In the genomic region with DNA sequence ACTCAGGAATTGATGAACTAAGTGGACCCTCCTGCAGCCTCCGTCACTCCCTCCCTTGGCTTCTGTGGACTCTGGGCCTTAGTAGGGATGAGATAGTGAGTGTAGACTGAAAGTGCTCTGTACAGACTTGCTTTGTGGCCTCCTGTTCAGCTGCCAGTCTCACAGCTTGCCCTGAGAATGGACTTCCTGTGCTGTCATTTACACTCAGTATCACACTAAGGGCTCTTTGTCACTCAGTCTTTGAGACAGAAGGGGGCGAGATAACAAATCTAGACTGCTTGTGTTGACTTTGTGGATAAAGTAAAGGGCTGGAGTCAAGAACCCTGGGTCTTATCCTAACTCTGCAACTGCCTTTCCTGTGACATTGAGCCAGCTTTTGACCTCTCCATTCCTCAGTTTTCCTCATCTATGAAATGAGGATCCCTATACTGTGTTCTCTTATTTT, we compare ENCODE assay signal across 1 cellular context.
TF ChIP-seq lines count a peak whose summit lies in the region.

No MANE protein-coding gene starts in this region.

TF ChIP-seq in HepG2, 621 proteins besides CTCF, POLR2A, EP300 and RAD21 (continued from another document and continues in another):
- no peak for TF ChIP-seq ZBTB39 (CRISPR knock-in tag; IDR thresholded peaks at IDR 0.05)
- peak; percentile 58; the same call in 1 of the 2 replicates for TF ChIP-seq DPF2 (CRISPR knock-in tag; IDR thresholded peaks at IDR 0.05; ENCODE audit: borderline replicate concordance, low read depth)
- TF ChIP-seq CERS6 (CRISPR knock-in tag; IDR thresholded peaks at IDR 0.05): no peak
- no peak for TF ChIP-seq HDAC1 (CRISPR knock-in tag; IDR thresholded peaks at IDR 0.05)
- TF ChIP-seq ZNF225 (CRISPR knock-in tag; IDR thresholded peaks at IDR 0.05): no peak
- TF ChIP-seq CCDC6 (CRISPR knock-in tag; IDR thresholded peaks at IDR 0.05): no peak
- no peak for TF ChIP-seq ZNF746 (CRISPR knock-in tag; IDR thresholded peaks at IDR 0.05)
- no peak for TF ChIP-seq ZNF343 (CRISPR knock-in tag; IDR thresholded peaks at IDR 0.05)
- no peak for TF ChIP-seq ZNF788 (CRISPR knock-in tag; IDR thresholded peaks at IDR 0.05; ENCODE audit: borderline replicate concordance)
- peak; percentile 59; the same call in 1 of the 2 replicates for TF ChIP-seq NCOA2 (CRISPR knock-in tag; IDR thresholded peaks at IDR 0.05)
- TF ChIP-seq ZNF792 (CRISPR knock-in tag; IDR thresholded peaks at IDR 0.05): peak; percentile 94
- no peak for TF ChIP-seq ZNF883 (CRISPR knock-in tag; IDR thresholded peaks at IDR 0.05; ENCODE audit: not compliant biosample characterization)
- no peak for TF ChIP-seq ZBTB21 (CRISPR knock-in tag; IDR thresholded peaks at IDR 0.05)
- TF ChIP-seq, protein P1, sequence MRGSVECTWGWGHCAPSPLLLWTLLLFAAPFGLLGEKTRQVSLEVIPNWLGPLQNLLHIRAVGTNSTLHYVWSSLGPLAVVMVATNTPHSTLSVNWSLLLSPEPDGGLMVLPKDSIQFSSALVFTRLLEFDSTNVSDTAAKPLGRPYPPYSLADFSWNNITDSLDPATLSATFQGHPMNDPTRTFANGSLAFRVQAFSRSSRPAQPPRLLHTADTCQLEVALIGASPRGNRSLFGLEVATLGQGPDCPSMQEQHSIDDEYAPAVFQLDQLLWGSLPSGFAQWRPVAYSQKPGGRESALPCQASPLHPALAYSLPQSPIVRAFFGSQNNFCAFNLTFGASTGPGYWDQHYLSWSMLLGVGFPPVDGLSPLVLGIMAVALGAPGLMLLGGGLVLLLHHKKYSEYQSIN (CRISPR knock-in tag; IDR thresholded peaks at IDR 0.05; ENCODE audit: borderline replicate concordance): no peak
- no peak for TF ChIP-seq RBM22 (optimal IDR thresholded peaks at IDR 0.05; ENCODE audit: low read length)
- no peak for TF ChIP-seq ZNF777 (CRISPR knock-in tag; IDR thresholded peaks at IDR 0.05)
- peak; percentile 44; the same call in 1 of the 2 replicates for TF ChIP-seq GABPB1 (CRISPR knock-in tag; IDR thresholded peaks at IDR 0.05)
- TF ChIP-seq ZSCAN20 (CRISPR knock-in tag; IDR thresholded peaks at IDR 0.05; ENCODE audit: borderline replicate concordance): no peak
- 0 out of 2 replicates have a peak, but pooled peaks have one; percentile 41 for TF ChIP-seq ZNF644 (CRISPR knock-in tag; IDR thresholded peaks at IDR 0.05; ENCODE audit: low read depth)
- peak; percentile 57; the same call in 1 of the 2 replicates for TF ChIP-seq ZNF609 (CRISPR knock-in tag; IDR thresholded peaks at IDR 0.05; ENCODE audit: borderline replicate concordance)
- 0 out of 2 replicates have a peak, but pooled peaks have one; percentile 24 for TF ChIP-seq ZNF816 (CRISPR knock-in tag; IDR thresholded peaks at IDR 0.05; ENCODE audit: borderline replicate concordance)
- no peak for TF ChIP-seq CENPT (CRISPR knock-in tag; IDR thresholded peaks at IDR 0.05; ENCODE audit: low read depth)
- TF ChIP-seq ZNF432 (CRISPR knock-in tag; IDR thresholded peaks at IDR 0.05; ENCODE audit: borderline replicate concordance): no peak
- no peak for TF ChIP-seq ZNF800 (CRISPR knock-in tag; IDR thresholded peaks at IDR 0.05)
- TF ChIP-seq ATF7 (IDR thresholded peaks at IDR 0.05): no peak
- TF ChIP-seq ATF7 (CRISPR knock-in tag; IDR thresholded peaks at IDR 0.05): no peak
- no peak for TF ChIP-seq JARID2 (CRISPR knock-in tag; IDR thresholded peaks at IDR 0.05; ENCODE audit: insufficient replicate concordance)
- no peak for TF ChIP-seq GZF1 (CRISPR knock-in tag; IDR thresholded peaks at IDR 0.05)
- no peak for TF ChIP-seq ZNF713 (CRISPR knock-in tag; IDR thresholded peaks at IDR 0.05)
- no peak for TF ChIP-seq ZNF782 (CRISPR knock-in tag; IDR thresholded peaks at IDR 0.05; ENCODE audit: borderline replicate concordance)
- no peak for TF ChIP-seq PRDM4 (CRISPR knock-in tag; IDR thresholded peaks at IDR 0.05; ENCODE audit: borderline replicate concordance)
- TF ChIP-seq SETDB1 (CRISPR knock-in tag; IDR thresholded peaks at IDR 0.05; ENCODE audit: borderline replicate concordance): no peak
- TF ChIP-seq SYNCRIP (IDR thresholded peaks at IDR 0.05; ENCODE audit: insufficient read depth, low read depth, low read length): no peak
- no peak for TF ChIP-seq FOXP1 (IDR thresholded peaks at IDR 0.05)
- peak; percentile 41; the same call in 1 of the 2 replicates for TF ChIP-seq FOXP1 (CRISPR knock-in tag; IDR thresholded peaks at IDR 0.05)
- TF ChIP-seq PHF21A (CRISPR knock-in tag; IDR thresholded peaks at IDR 0.05): peak; percentile 47; the same call in 1 of the 2 replicates
- TF ChIP-seq TCF7 (IDR thresholded peaks at IDR 0.05; ENCODE audit: low read depth): 0 out of 2 replicates have a peak, but pooled peaks have one; percentile 45
- TF ChIP-seq, protein P2, sequence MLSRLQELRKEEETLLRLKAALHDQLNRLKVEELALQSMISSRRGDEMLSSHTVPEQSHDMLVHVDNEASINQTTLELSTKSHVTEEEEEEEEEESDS (CRISPR knock-in tag; IDR thresholded peaks at IDR 0.05; ENCODE audit: borderline replicate concordance): no peak
- TF ChIP-seq, protein P3, sequence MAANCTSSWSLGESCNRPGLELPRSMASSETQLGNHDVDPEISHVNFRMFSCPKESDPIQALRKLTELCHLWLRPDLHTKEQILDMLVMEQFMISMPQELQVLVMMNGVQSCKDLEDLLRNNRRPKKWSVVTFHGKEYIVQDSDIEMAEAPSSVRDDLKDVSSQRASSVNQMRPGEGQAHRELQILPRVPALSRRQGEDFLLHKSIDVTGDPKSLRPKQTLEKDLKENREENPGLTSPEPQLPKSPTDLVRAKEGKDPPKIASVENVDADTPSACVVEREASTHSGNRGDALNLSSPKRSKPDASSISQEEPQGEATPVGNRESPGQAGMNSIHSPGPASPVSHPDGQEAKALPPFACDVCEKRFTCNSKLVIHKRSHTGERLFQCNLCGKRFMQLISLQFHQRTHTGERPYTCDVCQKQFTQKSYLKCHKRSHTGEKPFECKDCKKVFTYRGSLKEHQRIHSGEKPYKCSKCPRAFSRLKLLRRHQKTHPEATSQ (CRISPR knock-in tag; IDR thresholded peaks at IDR 0.05; ENCODE audit: borderline replicate concordance): no peak
- TF ChIP-seq MAFK (conservative IDR thresholded peaks at IDR 0.05 in 1 of 2, IDR thresholded peaks at IDR 0.05 in 1 of 2; ENCODE audit: low read length in 2 of 2): no peak
- peak; percentile 61 for TF ChIP-seq CREM (IDR thresholded peaks at IDR 0.05)
- TF ChIP-seq CREM (CRISPR knock-in tag; IDR thresholded peaks at IDR 0.05): no peak
- no peak for TF ChIP-seq ZNF256 (CRISPR knock-in tag; conservative IDR thresholded peaks at IDR 0.05)
- TF ChIP-seq ZNF670 (CRISPR knock-in tag; IDR thresholded peaks at IDR 0.05; ENCODE audit: borderline replicate concordance): no peak
- peak; percentile 52; the same call in 1 of the 2 replicates for TF ChIP-seq ELF3 (CRISPR knock-in tag; IDR thresholded peaks at IDR 0.05)
- TF ChIP-seq CHD2 (IDR thresholded peaks at IDR 0.05; ENCODE audit: low read depth, low read length): no peak
- no peak for TF ChIP-seq PAWR (CRISPR knock-in tag; IDR thresholded peaks at IDR 0.05; ENCODE audit: borderline replicate concordance)
- TF ChIP-seq XRCC5 (optimal IDR thresholded peaks at IDR 0.05; ENCODE audit: low read length): peak; percentile 68
- no peak for TF ChIP-seq TIGD3 (CRISPR knock-in tag; IDR thresholded peaks at IDR 0.05; ENCODE audit: borderline replicate concordance)
- TF ChIP-seq ZNF614 (CRISPR knock-in tag; IDR thresholded peaks at IDR 0.05; ENCODE audit: borderline replicate concordance): no peak; the same call in 1 of the 2 replicates
